Comparison of ENCODE assay signal across 10 cellular contexts in genomic region chr21:31108969-31109368, GRCh38.
DNase-seq lines count a peak whose midpoint lies in the region; ATAC-seq, FAIRE-seq and TF ChIP-seq lines count a peak whose summit lies in the region.
"Had no signal": no experiment of that assay in that cellular context is flagged by ENCODE, and none has a peak within 500 bp of the region (broad histone marks: within the 10 kb centered on the region; RNA-seq: fewer than 3 reads in every experiment).

No MANE protein-coding gene starts in this region.

- no peak overlapping the region for H3K27ac Mint-ChIP-seq in GM23338

- H3F3A ChIP-seq in GM23338 (replicated peaks; ENCODE audit: low read depth) = no peaks in the 10 kb centered on the region

- H3K4me3 ChIP-seq in GM23338 = no peak overlapping the region
- no peak overlapping the region for H3K4me3 ChIP-seq in left lung
- no peak overlapping the region for H3K4me3 ChIP-seq in MG63
- H3K4me3 ChIP-seq: adrenal gland had no signal

- DNase-seq in D721Med (ENCODE audit: insufficient read length, low spot score) (no peak), GM23338 (ENCODE audit: low spot score) (peak; percentile 69), left lung (no peak), MG63 (no peak), HPDE6-E6E7 (ENCODE audit: extremely low spot score) (no peak), NCI-H1436 (lab: John Stamatoyannopoulos, UW) (no peak)
- DNase-seq: adrenal gland had no signal

- no peak overlapping the region for H3K4me3 Mint-ChIP-seq in GM23338

- H3K36me3 ChIP-seq in GM23338 (ENCODE audit: insufficient read depth) = no peaks in the 10 kb centered on the region
- no peaks in the 10 kb centered on the region for H3K36me3 ChIP-seq in left lung
- no peaks in the 10 kb centered on the region for H3K36me3 ChIP-seq in MG63
- H3K36me3 ChIP-seq: adrenal gland had no signal

- H2AFZ ChIP-seq in GM23338 = no peak overlapping the region

- peaks cover 41% of the 10 kb centered on the region for H3K9me3 Mint-ChIP-seq in GM23338

- H4K20me1 ChIP-seq in GM23338 (replicated peaks; ENCODE audit: insufficient read depth) = no peaks in the 10 kb centered on the region

- H3K4me2 ChIP-seq in GM23338 = no peak overlapping the region

- no peaks in the 10 kb centered on the region for H3K9me2 ChIP-seq in GM23338 (ENCODE audit: insufficient read depth)

- ATAC-seq in GM23338 (peak; percentile 72), SK-N-SH treated with all-trans-retinoic acid at 6 μM for 48 hours (peak; percentile 66; the same call in 2 of the 3 replicates), left lung (peak; percentile 30), GM19455 (IDR thresholded peaks at IDR 0.05; ENCODE audit: unreplicated experiment) (no peak)

- H3K27me3 ChIP-seq in GM23338 (ENCODE audit: insufficient read depth) = no peaks in the 10 kb centered on the region
- H3K27me3 ChIP-seq in left lung = no peaks in the 10 kb centered on the region
- no peaks in the 10 kb centered on the region for H3K27me3 ChIP-seq in MG63
- H3K27me3 ChIP-seq: adrenal gland had no signal

- H3K4me1 ChIP-seq in GM23338 (ENCODE audit: insufficient read depth) (no peaks in the 10 kb centered on the region; the same call in 1 of the 2 replicates), left lung (peaks cover 0 to 15% of the 10 kb centered on the region in 2 donors)
- H3K4me1 ChIP-seq: adrenal gland had no signal

- intact Hi-C loops in left lung (cut with DNase I) = loop anchor here in 1 of 2 donors (5.0 kb wide), 1 partner anchor 73 kb away; no protein-coding TSS in a partner anchor

- no peak overlapping the region for H3K27ac ChIP-seq in GM23338 (ENCODE audit: low read depth)
- H3K27ac ChIP-seq in left lung = no peak overlapping the region

- peak; percentile 13 for TF ChIP-seq CTCF in D721Med (IDR thresholded peaks at IDR 0.05; ENCODE audit: insufficient read depth, missing control alignments)
- TF ChIP-seq CTCF in GM23338 (conservative IDR thresholded peaks at IDR 0.05; ENCODE audit: low read depth in 2 of 2) = peak; percentile 47 to 72
- no peak for TF ChIP-seq CTCF in left lung (IDR thresholded peaks at IDR 0.05)

- H3K27me3 Mint-ChIP-seq in GM23338 (ENCODE audit: insufficient read depth, low read depth, poor library complexity) = peaks cover 2% of the 10 kb centered on the region

- peaks cover 34% of the 10 kb centered on the region for H3K36me3 Mint-ChIP-seq in GM23338 (ENCODE audit: low read depth)

- no peaks in the 10 kb centered on the region for H3K4me1 Mint-ChIP-seq in GM23338

- H3K9me3 ChIP-seq in left lung (no peaks in the 10 kb centered on the region), MG63 (no peaks in the 10 kb centered on the region)
- H3K9me3 ChIP-seq: adrenal gland had no signal

- FAIRE-seq in D721Med (lab: Jason Lieb, UNC) = no peak
- FAIRE-seq: islet of Langerhans had no signal

- no peaks in the 10 kb centered on the region for H3K79me2 ChIP-seq in GM23338 (replicated peaks; ENCODE audit: insufficient read depth)

TF ChIP-seq in GM23338, 12 proteins besides CTCF, POLR2A, EP300 and RAD21 (continues in another document):
- TF ChIP-seq EZH2phosphoT487 (IDR thresholded peaks at IDR 0.05; ENCODE audit: unreplicated experiment) = no peak
- no peak for TF ChIP-seq ZNF331 (CRISPR knock-in tag; IDR thresholded peaks at IDR 0.05; ENCODE audit: low read depth)

TF ChIP-seq in SK-N-SH treated with all-trans-retinoic acid at 6 μM for 48 hours, 23 proteins besides CTCF, POLR2A, EP300 and RAD21:
- TF ChIP-seq CSRNP3 (CRISPR knock-in tag; IDR thresholded peaks at IDR 0.05) (no peak), ZNF565 (CRISPR knock-in tag; conservative IDR thresholded peaks at IDR 0.05; ENCODE audit: low read depth) (no peak), TOX (CRISPR knock-in tag; IDR thresholded peaks at IDR 0.05; ENCODE audit: borderline replicate concordance) (no peak), ZC3H10 (CRISPR knock-in tag; IDR thresholded peaks at IDR 0.05) (no peak), CREB5 (CRISPR knock-in tag; IDR thresholded peaks at IDR 0.05; ENCODE audit: low read depth) (no peak)

Comparison
In these comparisons a context has a peak if more than half of its experiments do, and no peak if none do; other contexts are left out.
1. CTCF ChIP-seq: peak in D721Med (single experiment) and GM23338 (2 of 2); none in left lung (0 of 2).